ENCODE assay signal across 8 cellular contexts in genomic region chr7:103074519-103075336, GRCh38. TPM values are rescaled to one million over a fixed set of nuclear protein-coding genes. Genes with fewer than 3 reads are reported as not detected.
DNase-seq lines count a peak whose midpoint lies in the region; ATAC-seq and TF ChIP-seq lines count a peak whose summit lies in the region.

ARMC10 (plus strand) TSS chr7:103075140; CDS start chr7:103075273, 133 bp downstream.
FBXL13 (minus strand) TSS chr7:103074796.

- peak within 1 kb of the TSS; percentile 70 for H3K4me3 ChIP-seq in lower leg skin (ENCODE audit: low read depth, poor library complexity, severe bottlenecking)

- peak in 1 of 3 donors; percentile 61 for TF ChIP-seq CTCF in lower leg skin (IDR thresholded peaks at IDR 0.05)

- DNase-seq in CD1c-positive myeloid dendritic cell (ENCODE audit: extremely low spot score) (peak; percentile 97), NCI-H69 (lab: John Stamatoyannopoulos, UW) (peak; percentile 98), dermis blood vessel endothelial cell (peak; percentile 92), lower leg skin (ENCODE audit: low spot score in 2 of 2) (peak; percentile 90 to 97)
- DNase-seq in activated CD4-positive, alpha-beta T cell treated with anti-CD3 and anti-CD28 coated beads, Interleukin-2, amount 50 U/mL, for 24 hours (ENCODE audit: low read depth in 1 of 2, low spot score in 1 of 2): peak; percentile 82 to 88
- DNase-seq in stimulated activated CD4-positive, alpha-beta T cell treated with anti-CD3 and anti-CD28 coated beads, Interleukin-4, amount 100 ng/mL, for 4 hours: peak; percentile 89 to 90

- WGBS in lower leg skin, 2 donors: 1% methylated on average over 26 to 79 of the region's 83 CpGs

- intact Hi-C loops in lower leg skin (cut with DNase I; ENCODE audit: low total_unique reads): no loop called here

- ATAC-seq in GM19395 (IDR thresholded peaks at IDR 0.05; ENCODE audit: unreplicated experiment): peak; percentile 93
- ATAC-seq in HG03558 (IDR thresholded peaks at IDR 0.05; ENCODE audit: extremely low read depth, unreplicated experiment): peak; percentile 82

- TF ChIP-seq POLR2A in lower leg skin (IDR thresholded peaks at IDR 0.05): no peak

RNA-seq across cellular contexts. Expression of gene ARMC10, which starts in this region (rescaled TPM):
- total RNA-seq in dermis blood vessel endothelial cell (29.7 and 36.8 TPM in 2 replicates), lower leg skin (10 to 100 TPM; 36.2 to 75.9 (median 57.0) TPM)

RNA-seq across cellular contexts. Expression of gene FBXL13, which starts in this region (rescaled TPM):
- 0.60 and 0.85 TPM in 2 replicates for total RNA-seq in dermis blood vessel endothelial cell
- total RNA-seq in lower leg skin: 1 to 10 TPM in 2 of 4 donors, under 1 TPM in 1, not detected in 1; 0.78 to 1.5 (median 1.1) TPM

Comparison
In these comparisons a context has a peak if more than half of its experiments do, and no peak if none do; other contexts are left out.
1. Peak in every context shown above with its lines: DNase-seq, ATAC-seq and H3K4me3 ChIP-seq.